ENCODE assay signal across 25 cellular contexts in the genomic region with DNA sequence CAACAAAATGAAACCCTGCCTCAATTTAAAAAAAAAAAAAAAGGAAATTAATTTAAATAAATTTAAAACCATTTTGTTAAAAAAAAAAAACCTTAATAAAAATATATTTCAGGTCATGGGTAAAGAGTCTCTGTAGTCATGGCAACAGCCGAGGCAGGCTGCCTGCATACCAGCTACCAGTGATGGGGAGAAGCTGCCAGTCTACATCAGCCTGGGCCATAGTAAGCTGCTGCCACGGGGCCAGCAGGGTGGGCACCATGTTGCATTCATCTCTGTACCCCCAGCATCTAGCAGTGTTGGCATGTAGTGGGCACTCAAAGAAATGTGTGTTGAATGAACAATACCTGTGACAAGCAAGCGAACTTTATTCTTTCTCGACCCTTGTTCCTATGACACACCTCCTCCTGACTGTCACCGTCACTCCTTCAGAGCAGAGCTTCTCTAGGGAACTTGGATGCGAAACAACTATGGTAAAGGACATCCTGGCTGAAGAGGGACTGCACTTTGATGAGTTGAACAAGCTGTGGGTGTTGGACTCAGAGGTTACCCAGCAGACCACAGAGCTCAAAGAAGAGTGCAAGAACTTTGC.
"Had no signal": no experiment of that assay in that cellular context is flagged by ENCODE, and none has a peak within 500 bp of the region (broad histone marks: within the 10 kb centered on the region; RNA-seq: fewer than 3 reads in every experiment).

No MANE protein-coding gene starts in this region.

- H3K27ac Mint-ChIP-seq: activated B cell treated with CpG ODN at 0.5 μM for 24 hours; activated CD8-positive, alpha-beta memory T cell treated with anti-CD3 and anti-CD28 coated beads, Interleukin-2, amount 10 ng/mL, durations not matched to agents 7 days and 5 days; activated CD8-positive, alpha-beta T cell treated with anti-CD3 and anti-CD28 coated beads, Interleukin-2, amount 10 ng/mL, durations not matched to agents 7 days and 5 days; activated naive CD4-positive, alpha-beta T cell treated with anti-CD3 and anti-CD28 coated beads for 36 hours; activated naive CD8-positive, alpha-beta T cell treated with anti-CD3 and anti-CD28 coated beads for 36 hours; nephron progenitor cell had no signal

- H3K4me3 Mint-ChIP-seq: activated B cell treated with CpG ODN at 0.5 μM for 24 hours; activated CD8-positive, alpha-beta memory T cell treated with anti-CD3 and anti-CD28 coated beads, Interleukin-2, amount 10 ng/mL, durations not matched to agents 7 days and 5 days; activated CD8-positive, alpha-beta T cell treated with anti-CD3 and anti-CD28 coated beads, Interleukin-2, amount 10 ng/mL, durations not matched to agents 7 days and 5 days; activated naive CD4-positive, alpha-beta T cell treated with anti-CD3 and anti-CD28 coated beads for 36 hours; activated naive CD8-positive, alpha-beta T cell treated with anti-CD3 and anti-CD28 coated beads for 36 hours; naive B cell; nephron progenitor cell had no signal

- FAIRE-seq: pancreas, urothelium cell line had no signal

- ATAC-seq: activated CD8-positive, alpha-beta memory T cell treated with anti-CD3 and anti-CD28 coated beads, Interleukin-2, amount 10 ng/mL, durations not matched to agents 7 days and 5 days; activated CD8-positive, alpha-beta T cell treated with anti-CD3 and anti-CD28 coated beads, Interleukin-2, amount 10 ng/mL, durations not matched to agents 7 days and 5 days; body of pancreas; left lung; pancreas; stimulated activated naive CD8-positive, alpha-beta T cell treated with anti-CD3 and anti-CD28 coated beads, Interleukin-15, Interleukin-2, amounts not matched to agents 100 U/mL and 50 U/mL, for 24 hours had no signal

- H3K27me3 Mint-ChIP-seq: activated B cell treated with CpG ODN at 0.5 μM for 24 hours; activated CD8-positive, alpha-beta memory T cell treated with anti-CD3 and anti-CD28 coated beads, Interleukin-2, amount 10 ng/mL, durations not matched to agents 7 days and 5 days; activated naive CD8-positive, alpha-beta T cell treated with anti-CD3 and anti-CD28 coated beads for 36 hours; naive B cell had no signal

- H3K9me3 Mint-ChIP-seq: activated B cell treated with CpG ODN at 0.5 μM for 24 hours; activated naive CD4-positive, alpha-beta T cell treated with anti-CD3 and anti-CD28 coated beads for 36 hours; activated naive CD8-positive, alpha-beta T cell treated with anti-CD3 and anti-CD28 coated beads for 36 hours; naive B cell had no signal

- H3K9me3 ChIP-seq: adrenal gland, body of pancreas, colonic mucosa, left lung, pancreas, right atrium auricular region, testis, transverse colon had no signal

- H3K27me3 ChIP-seq: adrenal gland, body of pancreas, colonic mucosa, left lung, pancreas, right atrium auricular region, testis, transverse colon had no signal

- H3K36me3 ChIP-seq: adrenal gland, colonic mucosa, pancreas, transverse colon had no signal

- H3K27ac ChIP-seq: adrenal gland, body of pancreas, colonic mucosa, left lung, pancreas, right atrium auricular region, testis, transverse colon had no signal

- DNase-seq: activated B cell treated with CpG ODN at 0.5 μM for 24 hours; activated CD4-positive, alpha-beta T cell treated with anti-CD3 and anti-CD28 coated beads, Interleukin-2, amount 50 U/mL, for 1 hour; activated CD8-positive, alpha-beta memory T cell treated with anti-CD3 and anti-CD28 coated beads, Interleukin-2, amount 10 ng/mL, durations not matched to agents 7 days and 5 days; activated CD8-positive, alpha-beta T cell treated with anti-CD3 and anti-CD28 coated beads, Interleukin-2, amount 10 ng/mL, durations not matched to agents 7 days and 5 days; activated effector memory CD4-positive, alpha-beta T cell treated with Interleukin-2 at 50 U/mL for 16 hours; activated naive CD4-positive, alpha-beta T cell treated with anti-CD3 and anti-CD28 coated beads for 36 hours; activated naive CD8-positive, alpha-beta T cell treated with anti-CD3 and anti-CD28 coated beads for 36 hours; aorta; body of pancreas; cerebellar nuclear complex; colonic mucosa; effector CD8-positive, alpha-beta T cell; kidney glomerular epithelial cell; left lung; naive B cell; nephron progenitor cell; pancreas; stimulated activated CD4-positive, alpha-beta T cell treated with anti-CD3 and anti-CD28 coated beads, Interleukin-2, amount 100 ng/mL, for 48 hours; stimulated activated naive CD8-positive, alpha-beta T cell treated with anti-CD3 and anti-CD28 coated beads, Interleukin-15, Interleukin-2, amounts not matched to agents 100 U/mL and 50 U/mL, for 24 hours; T-helper 2 cell; testis; transverse colon had no signal

- H3K4me1 ChIP-seq: colonic mucosa, left lung, testis had no signal

- H3K4me3 ChIP-seq: adrenal gland, body of pancreas, colonic mucosa, left lung, pancreas, right atrium auricular region, testis, transverse colon had no signal
